In genomic region chr2:216387262-216387661, GRCh38 we compare ENCODE assay signal across 36 cellular contexts.
"Had no signal": no experiment of that assay in that cellular context is flagged by ENCODE, and none has a peak within 500 bp of the region (broad histone marks: within the 10 kb centered on the region; RNA-seq: fewer than 3 reads in every experiment).

No MANE protein-coding gene starts in this region.

- H3K4me3 ChIP-seq: MG63 had no signal

- H3K36me3 ChIP-seq: MG63 had no signal

- DNase-seq: Karpas-422, Kasumi-1, MG63, MM.1S, MV-4-11, NCI-H1048, NCI-H1092, NCI-H1092 treated with DMSO at 0.1 percent for 48 hours, NCI-H1105, NCI-H1105 treated with DMSO at 0.1 percent for 48 hours, NCI-H1417, NCI-H1417 treated with DMSO at 0.1 percent for 48 hours, NCI-H1436, NCI-H1436 treated with DMSO at 0.1 percent for 48 hours, NCI-H146, NCI-H1694, NCI-H1694 treated with DMSO at 0.1 percent for 48 hours, NCI-H187, NCI-H187 treated with DMSO at 0.1 percent for 48 hours, NCI-H1930, NCI-H2029, NCI-H2029 treated with DMSO at 0.1 percent for 48 hours, NCI-H2081, NCI-H2081 treated with DMSO at 0.1 percent for 48 hours, NCI-H2107, NCI-H2171, NCI-H2171 treated with DMSO at 0.1 percent for 48 hours, NCI-H2227 treated with DMSO at 0.1 percent for 48 hours, NCI-H226, NCI-H345, NCI-H446, NCI-H446 treated with DMSO at 0.1 percent for 48 hours, NCI-H510A, NCI-H510A treated with DMSO at 0.1 percent for 48 hours, NCI-H524, NCI-H524 treated with DMSO at 0.1 percent for 48 hours had no signal

- H3K27me3 ChIP-seq: MG63 had no signal
